In the genomic region with DNA sequence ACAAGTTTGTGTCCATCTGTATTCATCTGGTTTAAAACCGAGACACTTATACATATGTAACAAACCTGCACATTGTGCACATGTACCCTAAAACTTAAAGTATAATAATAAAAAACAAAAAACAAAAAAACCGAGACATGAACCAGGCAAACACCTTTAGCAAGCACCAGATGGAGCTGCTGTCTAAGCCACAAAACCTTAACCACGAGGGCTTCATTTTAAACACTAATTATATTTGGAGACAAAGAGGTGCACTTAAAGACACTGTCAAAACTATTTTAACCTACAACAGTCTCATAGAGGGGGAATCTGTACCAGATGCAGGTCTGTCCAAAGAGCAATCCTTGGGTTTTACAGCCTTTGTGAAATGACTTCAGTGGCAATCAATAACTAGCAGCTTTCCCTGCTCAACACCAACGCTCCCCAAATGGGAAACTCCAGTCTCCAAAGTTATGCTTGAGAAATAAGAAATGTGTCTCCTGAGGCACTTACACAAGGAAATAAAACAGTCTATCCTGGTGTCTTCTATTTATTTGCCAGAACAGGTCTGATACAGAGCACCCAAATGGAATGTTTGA, we compare ENCODE assay signal across 8 cellular contexts.
DNase-seq lines count a peak whose midpoint lies in the region; ATAC-seq and TF ChIP-seq lines count a peak whose summit lies in the region.

No MANE protein-coding gene starts in this region.

- H3K36me3 Mint-ChIP-seq in Caco-2 (ENCODE audit: insufficient read depth, unreplicated experiment): no peaks in the 10 kb centered on the region
- H3K36me3 Mint-ChIP-seq in activated T-helper 1 cell treated with anti-CD3 and anti-CD28 coated beads, Interleukin-12 subunit alpha, Interleukin-12 subunit beta, Interleukin-2, Interleukin-4 antibody, amounts not matched to agents 30 ng/mL and 10 ng/mL and 1 ng/mL, durations not matched to agents 14 hours and 24 hours and 36 hours (ENCODE audit: low read depth): no peaks in the 10 kb centered on the region
- peaks cover 3% of the 10 kb centered on the region for H3K36me3 Mint-ChIP-seq in stimulated activated memory B cell treated with anti-CD40 and anti-IgM and Interleukin-4, amounts not matched to agents 10 μg/mL and 1 μg/mL and 100 μg/mL, for 72 hours

- H3K27me3 Mint-ChIP-seq in Caco-2 (ENCODE audit: insufficient read depth, unreplicated experiment): no peaks in the 10 kb centered on the region
- no peaks in the 10 kb centered on the region for H3K27me3 Mint-ChIP-seq in activated T-helper 1 cell treated with anti-CD3 and anti-CD28 coated beads, Interleukin-12 subunit alpha, Interleukin-12 subunit beta, Interleukin-2, Interleukin-4 antibody, amounts not matched to agents 30 ng/mL and 10 ng/mL and 1 ng/mL, durations not matched to agents 14 hours and 24 hours and 36 hours (ENCODE audit: insufficient read depth)
- no peaks in the 10 kb centered on the region for H3K27me3 Mint-ChIP-seq in stimulated activated memory B cell treated with anti-CD40 and anti-IgM and Interleukin-4, amounts not matched to agents 10 μg/mL and 1 μg/mL and 100 μg/mL, for 72 hours

- TF ChIP-seq RAD21 in Ishikawa (IDR thresholded peaks at IDR 0.05; ENCODE audit: low read depth): peak; percentile 63

- H3K27ac Mint-ChIP-seq in Caco-2 (ENCODE audit: unreplicated experiment): peak overlapping the region; percentile 25
- H3K27ac Mint-ChIP-seq in activated T-helper 1 cell treated with anti-CD3 and anti-CD28 coated beads, Interleukin-12 subunit alpha, Interleukin-12 subunit beta, Interleukin-2, Interleukin-4 antibody, amounts not matched to agents 30 ng/mL and 10 ng/mL and 1 ng/mL, durations not matched to agents 14 hours and 24 hours and 36 hours: peak overlapping the region; percentile 37
- peak overlapping the region; percentile 50 for H3K27ac Mint-ChIP-seq in stimulated activated memory B cell treated with anti-CD40 and anti-IgM and Interleukin-4, amounts not matched to agents 10 μg/mL and 1 μg/mL and 100 μg/mL, for 72 hours

- intact Hi-C loops in Caco-2 (cut with micrococcal nuclease; ENCODE audit: unreplicated experiment): loop anchor here (1.0 to 2.0 kb wide), 4 partner anchors 68 to 357 kb away; no protein-coding TSS in a partner anchor
- intact Hi-C loops in activated T-helper 1 cell treated with anti-CD3 and anti-CD28 coated beads, Interleukin-12 subunit alpha, Interleukin-12 subunit beta, Interleukin-2, Interleukin-4 antibody, amounts not matched to agents 30 ng/mL and 10 ng/mL and 1 ng/mL, durations not matched to agents 14 hours and 24 hours and 36 hours (cut with micrococcal nuclease): loop anchor here (1.0 to 10.0 kb wide), 7 partner anchors 68 to 357 kb away; no protein-coding TSS in a partner anchor
- intact Hi-C loops in right cardiac atrium (cut with DNase I): loop anchor here (2.0 to 10.0 kb wide), 6 partner anchors 228 to 358 kb away; no protein-coding TSS in a partner anchor

- no peak overlapping the region for H3K27ac ChIP-seq in right cardiac atrium (ENCODE audit: low read length)

- WGBS in right cardiac atrium: 44% methylated on average over 4 of the region's 4 CpGs

- H3K4me3 ChIP-seq in Caco-2 (ENCODE audit: low read depth, low read length) (no peak overlapping the region), right cardiac atrium (ENCODE audit: low read length) (no peak overlapping the region)

- peak; percentile 22 to 38 for ATAC-seq in right cardiac atrium
- ATAC-seq in stimulated activated memory B cell treated with anti-CD40 and anti-IgM and Interleukin-4, amounts not matched to agents 10 μg/mL and 1 μg/mL and 100 μg/mL, for 72 hours: no peak
- no peak for ATAC-seq in GM21515 (IDR thresholded peaks at IDR 0.05; ENCODE audit: unreplicated experiment)
- ATAC-seq in HG02973 (IDR thresholded peaks at IDR 0.05; ENCODE audit: unreplicated experiment): no peak

- H3K9me3 Mint-ChIP-seq in Caco-2 (ENCODE audit: unreplicated experiment): no peaks in the 10 kb centered on the region
- H3K9me3 Mint-ChIP-seq in activated T-helper 1 cell treated with anti-CD3 and anti-CD28 coated beads, Interleukin-12 subunit alpha, Interleukin-12 subunit beta, Interleukin-2, Interleukin-4 antibody, amounts not matched to agents 30 ng/mL and 10 ng/mL and 1 ng/mL, durations not matched to agents 14 hours and 24 hours and 36 hours: no peaks in the 10 kb centered on the region
- H3K9me3 Mint-ChIP-seq in stimulated activated memory B cell treated with anti-CD40 and anti-IgM and Interleukin-4, amounts not matched to agents 10 μg/mL and 1 μg/mL and 100 μg/mL, for 72 hours: no peaks in the 10 kb centered on the region

- DNase-seq in Caco-2 (no peak), right cardiac atrium (no peak), kidney glomerular epithelial cell (lab: John Stamatoyannopoulos, UW) (no peak)
- no peak for DNase-seq in activated T-helper 1 cell treated with anti-CD3 and anti-CD28 coated beads, Interleukin-12 subunit alpha, Interleukin-12 subunit beta, Interleukin-2, Interleukin-4 antibody, amounts not matched to agents 30 ng/mL and 10 ng/mL and 1 ng/mL, durations not matched to agents 14 hours and 24 hours and 36 hours (ENCODE audit: low spot score)

- no peak overlapping the region for H3K4me3 Mint-ChIP-seq in Caco-2 (ENCODE audit: unreplicated experiment)
- H3K4me3 Mint-ChIP-seq in activated T-helper 1 cell treated with anti-CD3 and anti-CD28 coated beads, Interleukin-12 subunit alpha, Interleukin-12 subunit beta, Interleukin-2, Interleukin-4 antibody, amounts not matched to agents 30 ng/mL and 10 ng/mL and 1 ng/mL, durations not matched to agents 14 hours and 24 hours and 36 hours: no peak overlapping the region
- no peak overlapping the region for H3K4me3 Mint-ChIP-seq in stimulated activated memory B cell treated with anti-CD40 and anti-IgM and Interleukin-4, amounts not matched to agents 10 μg/mL and 1 μg/mL and 100 μg/mL, for 72 hours

- no peaks in the 10 kb centered on the region for H3K9me3 ChIP-seq in Caco-2
- H3K9me3 ChIP-seq in right cardiac atrium (ENCODE audit: control insufficient read depth, low read length): no peaks in the 10 kb centered on the region

- H3K4me1 ChIP-seq in Caco-2 (peaks cover 28% of the 10 kb centered on the region), right cardiac atrium (ENCODE audit: control insufficient read depth, insufficient read depth, low read length) (peaks cover 10% of the 10 kb centered on the region)

- H3K27me3 ChIP-seq in Caco-2 (replicated peaks; ENCODE audit: control insufficient read depth, insufficient read depth, low read length) (no peaks in the 10 kb centered on the region), right cardiac atrium (ENCODE audit: control insufficient read depth, insufficient read depth) (no peaks in the 10 kb centered on the region)

- POLR2A ChIA-PET in Caco-2 (lab: Charles Lee): no interaction called here

- H3K4me1 Mint-ChIP-seq in Caco-2 (ENCODE audit: low read depth, unreplicated experiment): peaks cover 14% of the 10 kb centered on the region
- H3K4me1 Mint-ChIP-seq in activated T-helper 1 cell treated with anti-CD3 and anti-CD28 coated beads, Interleukin-12 subunit alpha, Interleukin-12 subunit beta, Interleukin-2, Interleukin-4 antibody, amounts not matched to agents 30 ng/mL and 10 ng/mL and 1 ng/mL, durations not matched to agents 14 hours and 24 hours and 36 hours (ENCODE audit: low read depth): peaks cover 69% of the 10 kb centered on the region
- peaks cover 64% of the 10 kb centered on the region for H3K4me1 Mint-ChIP-seq in stimulated activated memory B cell treated with anti-CD40 and anti-IgM and Interleukin-4, amounts not matched to agents 10 μg/mL and 1 μg/mL and 100 μg/mL, for 72 hours

- no peaks in the 10 kb centered on the region; the same call in 1 of the 2 replicates for H3K36me3 ChIP-seq in Caco-2 (ENCODE audit: control insufficient read depth, insufficient read depth, low read length)

- no TSS peak for BruUV-seq in Caco-2 (replicated peaks; lab: Mats Ljungman, UMichigan)

- peak; percentile 43 to 44 for TF ChIP-seq CTCF in Caco-2 (IDR thresholded peaks at IDR 0.05; ENCODE audit: insufficient read depth in 1 of 2, low read depth in 1 of 2, low read length in 1 of 2, severe bottlenecking in 1 of 2, unreplicated experiment in 1 of 2)

- CTCF ChIA-PET in Caco-2 (lab: Charles Lee): interaction anchor here (0.5 to 2.4 kb wide), 12 partner anchors 21 to 447 kb away, joined by 3 to 44 read pairs (median 3); no protein-coding TSS in a partner anchor

- TF ChIP-seq EP300 in Ishikawa (IDR thresholded peaks at IDR 0.05; ENCODE audit: borderline replicate concordance): no peak

TF ChIP-seq in Ishikawa, 13 proteins besides CTCF, POLR2A, EP300 and RAD21:
- TF ChIP-seq CEBPB (IDR thresholded peaks at IDR 0.05) (no peak), ZBTB7A (IDR thresholded peaks at IDR 0.05; ENCODE audit: low read depth) (no peak)

Comparison
In these comparisons a context has a peak if more than half of its experiments do, and no peak if none do; other contexts are left out.
1. ATAC-seq: peak in right cardiac atrium (2 of 2); none in stimulated activated memory B cell treated with anti-CD40 and anti-IgM and Interleukin-4, amounts not matched to agents 10 μg/mL and 1 μg/mL and 100 μg/mL, for 72 hours (single experiment), GM21515 (single experiment) and HG02973 (single experiment).
2. Peak in every context shown above with its lines, with median percentiles within 50 percentile points of each other: H3K27ac Mint-ChIP-seq.